In genomic region chr17:82838386-82839063, GRCh38 we compare ENCODE assay signal across 10 cellular contexts. TPM values are rescaled to one million over a fixed set of nuclear protein-coding genes. Genes with fewer than 3 reads are reported as not detected.
DNase-seq lines count a peak whose midpoint lies in the region; ATAC-seq and TF ChIP-seq lines count a peak whose summit lies in the region.
"Had no signal": no experiment of that assay in that cellular context is flagged by ENCODE, and none has a peak within 500 bp of the region (broad histone marks: within the 10 kb centered on the region; RNA-seq: fewer than 3 reads in every experiment).

No MANE protein-coding gene starts in this region.

- no peak overlapping the region for H3K18ac ChIP-seq in trophoblast cell (ENCODE audit: low read length)
- no peak overlapping the region for H3K18ac ChIP-seq in mesendoderm (ENCODE audit: low read length)

- H4K8ac ChIP-seq in trophoblast cell (ENCODE audit: low read depth, low read length) (no peak overlapping the region), mesendoderm (ENCODE audit: low read depth, low read length) (no peak overlapping the region)

- H2AK5ac ChIP-seq in trophoblast cell (ENCODE audit: low read length), result no peak overlapping the region
- H2AK5ac ChIP-seq in mesendoderm (ENCODE audit: low read length), result no peak overlapping the region

- DNase-seq in EL, result peak; percentile 24
- DNase-seq in NOMO-1 treated with dmso at 0.1 percent for 144 hours (lab: John Stamatoyannopoulos, UW; ENCODE audit: unreplicated experiment), result peak; percentile 65
- DNase-seq in fibroblast of peridontal ligament (ENCODE audit: extremely low read depth), result peak; percentile 19
- DNase-seq in trophoblast cell, result peak; percentile 83 to 98
- DNase-seq in ascending aorta (ENCODE audit: low spot score in 2 of 2), result no peak
- no peak for DNase-seq in activated CD4-positive, CD25-positive, alpha-beta regulatory T cell treated with anti-CD3 and anti-CD28 coated beads, Interleukin-2, amount 50 U/mL, for 72 hours
- DNase-seq in mesendoderm, result no peak
- DNase-seq: activated CD4-positive, alpha-beta T cell treated with anti-CD3 and anti-CD28 coated beads, Interleukin-2, amount 50 U/mL, for 1 hour; NCI-H526 had no signal

- H3K9ac ChIP-seq in trophoblast cell (ENCODE audit: low read length), result no peak overlapping the region
- no peak overlapping the region for H3K9ac ChIP-seq in mesendoderm (ENCODE audit: low read length)

- no peak overlapping the region for H3K4ac ChIP-seq in trophoblast cell (ENCODE audit: low read depth, low read length)
- H3K4ac ChIP-seq in mesendoderm (ENCODE audit: low read depth, low read length), result no peak overlapping the region

- H2AFZ ChIP-seq in trophoblast cell (ENCODE audit: insufficient read depth, low read length, poor library complexity), result no peak overlapping the region

- ATAC-seq in HG03571 (IDR thresholded peaks at IDR 0.05; ENCODE audit: unreplicated experiment), result no peak

- TF ChIP-seq CTCF in ascending aorta (IDR thresholded peaks at IDR 0.05), result no peak

- no peak overlapping the region for H3K14ac ChIP-seq in trophoblast cell (ENCODE audit: low read length)

- H3K36me3 ChIP-seq in trophoblast cell (ENCODE audit: control insufficient read depth in 1 of 2, insufficient read depth in 2 of 2, low read length in 2 of 2) (peaks cover 2 to 4% of the 10 kb centered on the region in 2 experiments), ascending aorta (peaks cover 0 to 9% of the 10 kb centered on the region in 2 donors), mesendoderm (ENCODE audit: control insufficient read depth, insufficient read depth, low read length) (peaks cover under 1% of the 10 kb centered on the region)

- H3K4me2 ChIP-seq in trophoblast cell (ENCODE audit: low read length) (peak overlapping the region; percentile 19), mesendoderm (ENCODE audit: low read length) (no peak overlapping the region)

- no peak overlapping the region for H2BK12ac ChIP-seq in trophoblast cell (ENCODE audit: low read length)

- H3K4me1 ChIP-seq in trophoblast cell (ENCODE audit: control insufficient read depth in 1 of 2, insufficient read depth in 2 of 2, low read length in 2 of 2) (peaks cover 31% of the 10 kb centered on the region in 2 experiments), ascending aorta (no peaks in the 10 kb centered on the region), mesendoderm (ENCODE audit: control insufficient read depth, low read depth, low read length) (no peaks in the 10 kb centered on the region)

- H4K5ac ChIP-seq in mesendoderm (ENCODE audit: low read length), result no peak overlapping the region

- H2BK5ac ChIP-seq in trophoblast cell (ENCODE audit: low read depth, low read length, poor library complexity) (no peak overlapping the region), mesendoderm (ENCODE audit: low read length) (no peak overlapping the region)

- no peak overlapping the region for H4K91ac ChIP-seq in trophoblast cell (ENCODE audit: low read depth, low read length)

- H3K9me3 ChIP-seq in trophoblast cell (ENCODE audit: insufficient read depth, low read depth, low read length), result no peaks in the 10 kb centered on the region
- no peaks in the 10 kb centered on the region for H3K9me3 ChIP-seq in ascending aorta

- no peak overlapping the region for H2BK15ac ChIP-seq in mesendoderm (replicated peaks; ENCODE audit: low read depth)

- H3K23ac ChIP-seq in trophoblast cell (ENCODE audit: low read length), result no peak overlapping the region
- no peak overlapping the region for H3K23ac ChIP-seq in mesendoderm (ENCODE audit: low read length)

- peaks cover 2% of the 10 kb centered on the region for H3K79me2 ChIP-seq in trophoblast cell (ENCODE audit: control insufficient read depth, insufficient read depth, low read length, poor library complexity)
- H3K79me2 ChIP-seq in mesendoderm (ENCODE audit: control insufficient read depth, insufficient read depth, low read length), result no peaks in the 10 kb centered on the region

- no peak overlapping the region for H3K56ac ChIP-seq in mesendoderm (ENCODE audit: low read length)

- H3K27me3 ChIP-seq in trophoblast cell (ENCODE audit: insufficient read depth, low read length), result no peaks in the 10 kb centered on the region
- H3K27me3 ChIP-seq in ascending aorta, result no peaks in the 10 kb centered on the region
- H3K27me3 ChIP-seq in mesendoderm (ENCODE audit: insufficient read depth, low read length, poor library complexity), result no peaks in the 10 kb centered on the region

- WGBS in trophoblast cell (ENCODE audit: extremely low coverage, insufficient coverage, insufficient read length), result no CpG with 5 or more reads among the region's 17 CpGs
- WGBS in mesendoderm (ENCODE audit: extremely low coverage, insufficient coverage, low lambda C conversion rate), result no CpG with 5 or more reads among the region's 17 CpGs

- peak overlapping the region; percentile 54 for H3K27ac ChIP-seq in trophoblast cell (ENCODE audit: low read depth, low read length)
- no peak overlapping the region for H3K27ac ChIP-seq in ascending aorta
- H3K27ac ChIP-seq in mesendoderm (ENCODE audit: low read depth, low read length), result no peak overlapping the region

- H3K4me3 ChIP-seq in trophoblast cell (ENCODE audit: low read depth, low read length) (no peak overlapping the region), ascending aorta (no peak overlapping the region), mesendoderm (ENCODE audit: low read length) (no peak overlapping the region)

- no peak overlapping the region for H4K12ac ChIP-seq in trophoblast cell (ENCODE audit: low read depth, low read length)

- intact Hi-C loops in ascending aorta (cut with DNase I), result no loop called here

- no peak overlapping the region for H2BK120ac ChIP-seq in trophoblast cell (ENCODE audit: insufficient read depth, low read length, poor library complexity)
- H2BK120ac ChIP-seq in mesendoderm (ENCODE audit: low read depth, low read length), result no peak overlapping the region

- peaks cover 16% of the 10 kb centered on the region for H3K79me1 ChIP-seq in trophoblast cell (ENCODE audit: low read length)
- peaks cover 2% of the 10 kb centered on the region for H3K79me1 ChIP-seq in mesendoderm (ENCODE audit: low read length)

RNA-seq across cellular contexts. Expression of gene ZNF750, which starts 1.3 kb away (rescaled TPM):
- 28.8 and 29.8 TPM in 2 replicates for polyA plus RNA-seq in trophoblast cell (2013)
- not detected for total RNA-seq in ascending aorta
- polyA plus RNA-seq in mesendoderm (2013, experiment 1 of 2), result not detected
- polyA plus RNA-seq in mesendoderm (2013, experiment 2 of 2), result 0.01 TPM

Comparison
In these comparisons a context has a peak if more than half of its experiments do, and no peak if none do; other contexts are left out.
1. DNase-seq: peak in EL (single experiment), NOMO-1 treated with dmso at 0.1 percent for 144 hours (single experiment), fibroblast of peridontal ligament (single experiment) and trophoblast cell (2 of 2); none in ascending aorta (0 of 2), activated CD4-positive, CD25-positive, alpha-beta regulatory T cell treated with anti-CD3 and anti-CD28 coated beads, Interleukin-2, amount 50 U/mL, for 72 hours (single experiment) and mesendoderm (single experiment).